14 cellular contexts compared by ENCODE assay signal in genomic region chr15:52337961-52338535, GRCh38. TPM values are rescaled to one million over a fixed set of nuclear protein-coding genes. Genes with fewer than 3 reads are reported as not detected.
DNase-seq lines count a peak whose midpoint lies in the region; ATAC-seq and TF ChIP-seq lines count a peak whose summit lies in the region.
"Had no signal": no experiment of that assay in that cellular context is flagged by ENCODE, and none has a peak within 500 bp of the region (broad histone marks: within the 10 kb centered on the region; RNA-seq: fewer than 3 reads in every experiment).

No MANE protein-coding gene starts in this region.

- peaks cover 41% of the 10 kb centered on the region for H3K4me1 ChIP-seq in mammary epithelial cell (ENCODE audit: insufficient read depth, low read length)
- H3K4me1 ChIP-seq in SK-N-SH (ENCODE audit: control insufficient read depth in 1 of 2, insufficient read depth in 2 of 2, low read depth in 1 of 2, low read length in 1 of 2) = peaks cover 6 to 18% of the 10 kb centered on the region in 2 experiments; a peak in 3 of 4 replicates
- H3K4me1 ChIP-seq in thyroid gland = peaks cover 0 to 5% of the 10 kb centered on the region in 2 donors

- H3K9ac ChIP-seq in mammary epithelial cell (ENCODE audit: insufficient read depth, low read length) (no peak overlapping the region), SK-N-SH (no peak overlapping the region)
- H3K9ac ChIP-seq: GM23248 had no signal

- H3K27ac ChIP-seq in mammary epithelial cell (ENCODE audit: insufficient read depth, low read depth, low read length) (peak overlapping the region; percentile 17), SK-N-SH (ENCODE audit: low read depth in 2 of 2, low read length in 1 of 2) (peak overlapping the region in 1 of 2 experiments; percentile 67; a peak in 3 of 4 replicates), thyroid gland (peak overlapping the region in 2 of 3 donors; percentile 46 to 67)
- H3K27ac ChIP-seq: GM23248, sigmoid colon had no signal

- no peaks in the 10 kb centered on the region for H3K27me3 Mint-ChIP-seq in MCF 10A (ENCODE audit: insufficient read depth, unreplicated experiment)
- H3K27me3 Mint-ChIP-seq: IgD-negative memory B cell; stimulated activated naive B cell treated with anti-CD40 and anti-IgM and Interleukin-4, amounts not matched to agents 10 μg/mL and 1 μg/mL and 100 μg/mL, for 72 hours had no signal

- H3K4me3 ChIP-seq in mammary epithelial cell (replicated peaks in 1 of 3; ENCODE audit: insufficient read depth in 1 of 3, low read depth in 2 of 3, low read length in 3 of 3) = no peak overlapping the region
- no peak overlapping the region for H3K4me3 ChIP-seq in SK-N-SH (ENCODE audit: low read depth in 2 of 2, low read length in 1 of 2)
- no peak overlapping the region for H3K4me3 ChIP-seq in thyroid gland (replicated peaks in 1 of 3)
- H3K4me3 ChIP-seq: GM23248, sigmoid colon had no signal

- H3K79me2 ChIP-seq in mammary epithelial cell (ENCODE audit: insufficient read depth, low read length) (no peaks in the 10 kb centered on the region), SK-N-SH (ENCODE audit: insufficient read depth) (no peaks in the 10 kb centered on the region)

- no peak overlapping the region for H3K4me3 Mint-ChIP-seq in MCF 10A (ENCODE audit: unreplicated experiment)
- H3K4me3 Mint-ChIP-seq: IgD-negative memory B cell; stimulated activated naive B cell treated with anti-CD40 and anti-IgM and Interleukin-4, amounts not matched to agents 10 μg/mL and 1 μg/mL and 100 μg/mL, for 72 hours had no signal

- POLR2A ChIA-PET in MCF 10A (lab: Yijun Ruan, JAX) (interaction anchor here (0.6 to 1.8 kb wide), 3 partner anchors 19 to 105 kb away, joined by 3 to 5 read pairs (median 5); no protein-coding TSS in a partner anchor), SK-N-SH (lab: Yijun Ruan, JAX) (no interaction called here)

- no peaks in the 10 kb centered on the region for H3K9me2 ChIP-seq in SK-N-SH

- no peak overlapping the region for H3K4me2 ChIP-seq in mammary epithelial cell (ENCODE audit: insufficient read depth, low read depth, low read length)
- H3K4me2 ChIP-seq in SK-N-SH = no peak overlapping the region

- ATAC-seq in left cardiac atrium = peak; percentile 57 to 64
- ATAC-seq: stimulated activated naive B cell treated with anti-CD40 and anti-IgM and Interleukin-4, amounts not matched to agents 10 μg/mL and 1 μg/mL and 100 μg/mL, for 72 hours had no signal

- no peaks in the 10 kb centered on the region for H3K9me3 Mint-ChIP-seq in MCF 10A (ENCODE audit: unreplicated experiment)
- H3K9me3 Mint-ChIP-seq: IgD-negative memory B cell; stimulated activated naive B cell treated with anti-CD40 and anti-IgM and Interleukin-4, amounts not matched to agents 10 μg/mL and 1 μg/mL and 100 μg/mL, for 72 hours had no signal

- 100% methylated on average over 3 of the region's 3 CpGs for WGBS in mammary epithelial cell (ENCODE audit: low coverage, missing lambda C conversion rate)
- 89% methylated on average over 3 of the region's 3 CpGs for WGBS in SK-N-SH (ENCODE audit: low lambda C conversion rate)
- WGBS in thyroid gland, 2 donors = 97 to 98% methylated on average over 3 of the region's 3 CpGs

- BruUV-seq in mammary epithelial cell (replicated peaks; lab: Mats Ljungman, UMichigan) (no TSS peak), MCF 10A (replicated peaks; lab: Mats Ljungman, UMichigan) (no TSS peak)

- no peak overlapping the region for H3K27ac Mint-ChIP-seq in MCF 10A (ENCODE audit: low read depth, unreplicated experiment)
- H3K27ac Mint-ChIP-seq: stimulated activated naive B cell treated with anti-CD40 and anti-IgM and Interleukin-4, amounts not matched to agents 10 μg/mL and 1 μg/mL and 100 μg/mL, for 72 hours had no signal

- intact Hi-C loops in mammary epithelial cell (cut with micrococcal nuclease) = no loop called here
- intact Hi-C loops in MCF 10A (cut with micrococcal nuclease) = no loop called here
- intact Hi-C loops in left cardiac atrium (cut with DNase I) = loop anchor here (10.0 kb wide), 2 partner anchors 197 to 227 kb away; partner anchors contain the start of gene ARPP19 (in 1 of the 2)
- intact Hi-C loops in thyroid gland (cut with DNase I) = no loop called here

- peaks cover 2% of the 10 kb centered on the region for H3K36me3 ChIP-seq in mammary epithelial cell (ENCODE audit: insufficient read depth, low read length)
- H3K36me3 ChIP-seq in SK-N-SH (replicated peaks in 1 of 2; ENCODE audit: control insufficient read depth in 1 of 2, insufficient read depth in 2 of 2, low read length in 1 of 2) = peaks cover 4 to 11% of the 10 kb centered on the region in 2 experiments
- peaks cover 0 to 4% of the 10 kb centered on the region in 2 donors for H3K36me3 ChIP-seq in thyroid gland

- peaks cover 19% of the 10 kb centered on the region for H3K4me1 Mint-ChIP-seq in MCF 10A (ENCODE audit: insufficient read depth, unreplicated experiment)
- H3K4me1 Mint-ChIP-seq: IgD-negative memory B cell had no signal

- dilution Hi-C loops in mammary epithelial cell (cut with HindIII; ENCODE audit: low sequenced_read_pairs) = loop anchor here (5.0 kb wide), 1 partner anchor 399 kb away; no protein-coding TSS in a partner anchor

- H3K27me3 ChIP-seq in mammary epithelial cell (ENCODE audit: insufficient read depth, low read length) (no peaks in the 10 kb centered on the region), SK-N-SH (ENCODE audit: insufficient read depth) (no peaks in the 10 kb centered on the region), thyroid gland (no peaks in the 10 kb centered on the region)
- H3K27me3 ChIP-seq: sigmoid colon had no signal

- H2AFZ ChIP-seq in mammary epithelial cell (ENCODE audit: low read depth, low read length) (no peak overlapping the region), SK-N-SH (ENCODE audit: low read depth) (no peak overlapping the region)
- H2AFZ ChIP-seq: GM23248 had no signal

- no peak for TF ChIP-seq RAD21 in SK-N-SH (IDR thresholded peaks at IDR 0.05; ENCODE audit: low read length)

- no peaks in the 10 kb centered on the region for H3K36me3 Mint-ChIP-seq in MCF 10A (ENCODE audit: insufficient read depth, unreplicated experiment)

- H4K20me1 ChIP-seq in mammary epithelial cell (ENCODE audit: insufficient read depth, low read length) (no peaks in the 10 kb centered on the region), SK-N-SH (ENCODE audit: insufficient read depth) (no peaks in the 10 kb centered on the region)

- DNase-seq in mammary epithelial cell = no peak
- no peak for DNase-seq in MCF 10A (ENCODE audit: unreplicated experiment)
- peak; percentile 48 for DNase-seq in SK-N-SH
- DNase-seq in left cardiac atrium = no peak
- no peak for DNase-seq in thyroid gland
- DNase-seq in midbrain (lab: John Stamatoyannopoulos, UW) = no peak
- DNase-seq in middle frontal gyrus (ENCODE audit: extremely low spot score, low spot score) = no peak
- DNase-seq in effector CD4-positive, alpha-beta T cell = no peak
- DNase-seq: activated CD4-positive, alpha-beta T cell treated with anti-CD3 and anti-CD28 coated beads, Interleukin-2, amount 50 U/mL, for 1 hour; NCI-H1105; sigmoid colon; stimulated activated naive B cell treated with anti-CD40 and anti-IgM and Interleukin-4, amounts not matched to agents 10 μg/mL and 1 μg/mL and 100 μg/mL, for 72 hours had no signal

- TF ChIP-seq CTCF in mammary epithelial cell (conservative IDR thresholded peaks at IDR 0.05 in 1 of 2, IDR thresholded peaks at IDR 0.05 in 1 of 2; ENCODE audit: extremely low read depth in 1 of 2, insufficient read depth in 1 of 2, low read depth in 1 of 2, low read length in 2 of 2) (no peak), MCF 10A (IDR thresholded peaks at IDR 0.05; ENCODE audit: unreplicated experiment) (no peak), SK-N-SH (IDR thresholded peaks at IDR 0.05) (no peak), thyroid gland (IDR thresholded peaks at IDR 0.05) (no peak)

- TF ChIP-seq POLR2A in thyroid gland (IDR thresholded peaks at IDR 0.05) = no peak

- peaks cover 5% of the 10 kb centered on the region for H3F3A ChIP-seq in SK-N-SH (replicated peaks; ENCODE audit: insufficient read depth)

- CTCF ChIA-PET in mammary epithelial cell (lab: Charles Lee; ENCODE audit: low non-redundant PET) = no interaction called here
- CTCF ChIA-PET in MCF 10A (lab: Yijun Ruan, JAX) = interaction anchor here (0.6 to 0.7 kb wide), 3 partner anchors 19 to 235 kb away, joined by 3 read pairs; no protein-coding TSS in a partner anchor
- CTCF ChIA-PET in SK-N-SH (lab: Yijun Ruan, JAX) = interaction anchor here (0.8 kb wide), 1 partner anchor 10 kb away, joined by 3 read pairs; no protein-coding TSS in a partner anchor

- H3K9me3 ChIP-seq in mammary epithelial cell (replicated peaks; ENCODE audit: insufficient read depth, low read length) = no peaks in the 10 kb centered on the region
- no peaks in the 10 kb centered on the region for H3K9me3 ChIP-seq in SK-N-SH
- H3K9me3 ChIP-seq in thyroid gland = no peaks in the 10 kb centered on the region
- H3K9me3 ChIP-seq: sigmoid colon had no signal

- in situ Hi-C loops in mammary epithelial cell (cut with MboI; ENCODE audit: low sequenced_read_pairs in 2 of 2) = loop anchor here (10.0 to 25.0 kb wide), 2 partner anchors 397 to 399 kb away; no protein-coding TSS in a partner anchor

- TF ChIP-seq EP300 in SK-N-SH (IDR thresholded peaks at IDR 0.05; ENCODE audit: borderline replicate concordance in 1 of 2, low read depth in 1 of 2, low read length in 1 of 2) = no peak

RNA-seq across cellular contexts. Expression of gene MYO5C, which starts 42.4 kb away (rescaled TPM):
- total RNA-seq in mammary epithelial cell (1 to 10 TPM; 2.4 to 2.5 TPM), MCF 10A (2022) (25.7 and 29.4 TPM in 2 replicates), left cardiac atrium (10 to 100 TPM in 1 of 2 donors, 1 to 10 TPM in 1; 8.2 to 17.1 TPM), thyroid gland (100 to 1,000 TPM in 2 of 4 donors, 10 to 100 TPM in 2; 84.0 to 130 (median 101) TPM)
- polyA plus RNA-seq in mammary epithelial cell (1.2 TPM), SK-N-SH (2012; rRNA removed) (0.99 and 1.1 TPM in 2 replicates)
- 7.8 TPM for polyA minus RNA-seq in mammary epithelial cell
- 0.85 and 0.96 TPM in 2 replicates for polyA plus RNA-seq in SK-N-SH (2012; cell fraction: cytosol; rRNA removed)
- polyA plus RNA-seq in SK-N-SH (2012; cell fraction: nucleus; rRNA removed) = 1.1 and 1.8 TPM in 2 replicates
- total RNA-seq: GM23248 had no signal
- polyA plus RNA-seq: GM23248 had no signal

Comparison
In these comparisons a context has a peak if more than half of its experiments do, and no peak if none do; other contexts are left out.
1. intact Hi-C loops: an anchor here in left cardiac atrium (10.0 kb wide); none called in mammary epithelial cell, MCF 10A and thyroid gland.